ENCODE assay signal across 1 cellular context in genomic region chr10:34291466-34292177, GRCh38.
TF ChIP-seq lines count a peak whose summit lies in the region.

No MANE protein-coding gene starts in this region.

TF ChIP-seq in liver, 16 proteins besides CTCF, POLR2A, EP300 and RAD21 (continued from another document):
- TF ChIP-seq REST (IDR thresholded peaks at IDR 0.05): no peak
- TF ChIP-seq HNF4G (IDR thresholded peaks at IDR 0.05): no peak
